Comparison of ENCODE assay signal across 9 cellular contexts in the genomic region with DNA sequence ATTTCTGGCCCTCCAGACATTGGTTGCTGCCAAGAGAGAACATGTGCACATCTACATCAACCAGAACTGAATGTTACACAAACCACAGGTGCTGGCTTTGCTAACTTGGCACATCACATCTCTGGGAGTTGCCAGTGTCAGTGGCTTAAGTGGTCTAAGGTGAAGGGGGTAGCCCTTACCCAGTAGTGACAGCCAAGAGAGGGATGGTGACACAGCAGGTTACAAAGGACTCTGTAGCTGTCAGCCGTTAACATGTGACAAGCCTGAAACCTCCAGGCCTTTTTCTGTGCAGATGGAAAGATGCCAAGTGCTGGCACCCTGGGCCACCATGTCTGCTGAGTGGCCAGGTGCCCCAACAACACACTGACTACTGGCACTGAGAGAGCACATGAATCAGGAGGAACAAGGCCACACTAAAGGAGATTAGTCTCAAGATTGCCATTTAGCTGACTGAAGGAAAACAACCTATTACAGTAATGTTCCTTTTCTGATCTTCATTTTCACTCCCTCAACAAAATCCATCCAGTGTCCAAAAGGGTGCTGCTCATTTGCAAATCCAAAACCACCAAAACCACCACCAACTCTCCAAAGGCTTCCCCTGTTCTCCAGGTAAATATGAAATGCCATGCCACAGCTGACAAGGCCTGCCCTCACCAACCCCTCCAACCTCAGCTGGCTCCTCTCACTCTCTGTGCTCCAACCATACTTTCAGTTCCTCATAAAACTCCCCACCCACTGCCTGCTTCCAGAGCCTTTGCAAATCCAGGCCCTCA. TPM values are rescaled to one million over a fixed set of nuclear protein-coding genes. Genes with fewer than 3 reads are reported as not detected.
DNase-seq lines count a peak whose midpoint lies in the region; ATAC-seq and TF ChIP-seq lines count a peak whose summit lies in the region.
"Had no signal": no experiment of that assay in that cellular context is flagged by ENCODE, and none has a peak within 500 bp of the region (broad histone marks: within the 10 kb centered on the region; RNA-seq: fewer than 3 reads in every experiment).

No MANE protein-coding gene starts in this region.

- no TSS peak for BruUV-seq in Caco-2 (replicated peaks; lab: Mats Ljungman, UMichigan)

- no peaks in the 10 kb centered on the region for H3K36me3 Mint-ChIP-seq in Caco-2 (ENCODE audit: insufficient read depth, unreplicated experiment)

- no peak overlapping the region for H3K27ac ChIP-seq in iPS-20b (ENCODE audit: low read length)
- peak overlapping the region; percentile 75 to 90 for H3K27ac ChIP-seq in uterus

- no peak overlapping the region for H3K4me3 Mint-ChIP-seq in Caco-2 (ENCODE audit: unreplicated experiment)
- H3K4me3 Mint-ChIP-seq: activated naive CD8-positive, alpha-beta T cell had no signal

- POLR2A ChIA-PET in Caco-2 (lab: Charles Lee) = no interaction called here

- DNase-seq in GM10266 (ENCODE audit: extremely low spot score) = peak; percentile 29
- peak; percentile 96 for DNase-seq in RPMI8226
- DNase-seq in uterus = no peak
- DNase-seq in activated CD8-positive, alpha-beta memory T cell treated with anti-CD3 and anti-CD28 coated beads, Interleukin-2, amount 50 U/mL, for 4 hours = no peak
- no peak for DNase-seq in Caco-2

- no peaks in the 10 kb centered on the region for H3K27me3 Mint-ChIP-seq in Caco-2 (ENCODE audit: insufficient read depth, unreplicated experiment)
- H3K27me3 Mint-ChIP-seq: activated naive CD8-positive, alpha-beta T cell had no signal

- H3K4me1 ChIP-seq in iPS-20b (ENCODE audit: insufficient read depth, low read length) (peaks cover 7% of the 10 kb centered on the region; the same call in 1 of the 2 replicates), uterus (peaks cover 0 to 23% of the 10 kb centered on the region in 2 donors), Caco-2 (no peaks in the 10 kb centered on the region)

- H3K9me3 ChIP-seq in iPS-20b (ENCODE audit: insufficient read depth, low read depth, low read length) (no peaks in the 10 kb centered on the region), uterus (peaks cover 0 to 3% of the 10 kb centered on the region in 2 donors), Caco-2 (peaks cover 4% of the 10 kb centered on the region; the same call in 1 of the 2 replicates)

- H3K4me3 ChIP-seq in iPS-20b (ENCODE audit: low read length) (no peak overlapping the region), uterus (no peak overlapping the region), Caco-2 (ENCODE audit: low read depth, low read length) (no peak overlapping the region)

- peaks cover 10% of the 10 kb centered on the region for H3K4me1 Mint-ChIP-seq in Caco-2 (ENCODE audit: low read depth, unreplicated experiment)

- 0 out of 2 replicates have a peak overlapping the region, but pooled peaks have one; percentile 24 for H3K9ac ChIP-seq in iPS-20b (ENCODE audit: low read depth, low read length)

- no peak for TF ChIP-seq POLR2A in uterus (IDR thresholded peaks at IDR 0.05)

- H3K27ac Mint-ChIP-seq in Caco-2 (ENCODE audit: unreplicated experiment) = no peak overlapping the region
- H3K27ac Mint-ChIP-seq: activated naive CD8-positive, alpha-beta T cell had no signal

- TF ChIP-seq CTCF in GM10266 (IDR thresholded peaks at IDR 0.05; ENCODE audit: control insufficient read depth, insufficient read depth, low read depth, missing control alignments) (no peak), uterus (IDR thresholded peaks at IDR 0.05) (no peak), Caco-2 (IDR thresholded peaks at IDR 0.05; ENCODE audit: insufficient read depth in 1 of 2, low read depth in 1 of 2, low read length in 1 of 2, severe bottlenecking in 1 of 2, unreplicated experiment in 1 of 2) (no peak)

- ATAC-seq in HG03103 (IDR thresholded peaks at IDR 0.05; ENCODE audit: low read depth, unreplicated experiment) (peak; percentile 61), GM18517 (IDR thresholded peaks at IDR 0.05; ENCODE audit: unreplicated experiment) (no peak)

- intact Hi-C loops in uterus (cut with DNase I; ENCODE audit: low total_unique reads) = no loop called here
- intact Hi-C loops in Caco-2 (cut with micrococcal nuclease; ENCODE audit: unreplicated experiment) = no loop called here

- no peaks in the 10 kb centered on the region for H3K36me3 ChIP-seq in iPS-20b (ENCODE audit: insufficient read depth, low read depth, low read length)
- no peaks in the 10 kb centered on the region for H3K36me3 ChIP-seq in uterus
- H3K36me3 ChIP-seq in Caco-2 (ENCODE audit: control insufficient read depth, insufficient read depth, low read length) = no peaks in the 10 kb centered on the region

- CTCF ChIA-PET in Caco-2 (lab: Charles Lee) = no interaction called here

- H3K27me3 ChIP-seq in iPS-20b (ENCODE audit: insufficient read depth, low read length) (no peaks in the 10 kb centered on the region), uterus (no peaks in the 10 kb centered on the region), Caco-2 (replicated peaks; ENCODE audit: control insufficient read depth, insufficient read depth, low read length) (no peaks in the 10 kb centered on the region)

- no peaks in the 10 kb centered on the region for H3K9me3 Mint-ChIP-seq in Caco-2 (ENCODE audit: unreplicated experiment)

RNA-seq across cellular contexts. Expression of a gene that starts 20.2 kb away (rescaled TPM):
- total RNA-seq in uterus = 100 to 1,000 TPM in 1 of 4 donors, 10 to 100 TPM in 3; 17.4 to 122 (median 58.3) TPM
- total RNA-seq in Caco-2 (2022) = 29.7 and 31.5 TPM in 2 replicates

Comparison
In these comparisons a context has a peak if more than half of its experiments do, and no peak if none do; other contexts are left out.
1. DNase-seq: peak in GM10266 (single experiment) and RPMI8226 (single experiment); none in uterus (0 of 2), activated CD8-positive, alpha-beta memory T cell treated with anti-CD3 and anti-CD28 coated beads, Interleukin-2, amount 50 U/mL, for 4 hours (single experiment) and Caco-2 (0 of 2).